Comparison of ENCODE assay signal across 1 cellular context in genomic region chr1:79262745-79263258, GRCh38.
TF ChIP-seq lines count a peak whose summit lies in the region.

No MANE protein-coding gene starts in this region.

TF ChIP-seq in GM23338, 12 proteins besides CTCF, POLR2A, EP300 and RAD21 (continued from another document):
- TF ChIP-seq ZNF462 (CRISPR knock-in tag; IDR thresholded peaks at IDR 0.05), result peak; percentile 80
- no peak for TF ChIP-seq STAT1 (IDR thresholded peaks at IDR 0.05; ENCODE audit: unreplicated experiment)
- no peak for TF ChIP-seq ETS1 (IDR thresholded peaks at IDR 0.05)
- TF ChIP-seq ZNF114 (CRISPR knock-in tag; IDR thresholded peaks at IDR 0.05), result no peak
- TF ChIP-seq EZH2 (IDR thresholded peaks at IDR 0.05; ENCODE audit: low read depth, unreplicated experiment), result no peak
- TF ChIP-seq NANOG (IDR thresholded peaks at IDR 0.05; ENCODE audit: borderline replicate concordance), result peak; percentile 85
- TF ChIP-seq, protein P1, sequence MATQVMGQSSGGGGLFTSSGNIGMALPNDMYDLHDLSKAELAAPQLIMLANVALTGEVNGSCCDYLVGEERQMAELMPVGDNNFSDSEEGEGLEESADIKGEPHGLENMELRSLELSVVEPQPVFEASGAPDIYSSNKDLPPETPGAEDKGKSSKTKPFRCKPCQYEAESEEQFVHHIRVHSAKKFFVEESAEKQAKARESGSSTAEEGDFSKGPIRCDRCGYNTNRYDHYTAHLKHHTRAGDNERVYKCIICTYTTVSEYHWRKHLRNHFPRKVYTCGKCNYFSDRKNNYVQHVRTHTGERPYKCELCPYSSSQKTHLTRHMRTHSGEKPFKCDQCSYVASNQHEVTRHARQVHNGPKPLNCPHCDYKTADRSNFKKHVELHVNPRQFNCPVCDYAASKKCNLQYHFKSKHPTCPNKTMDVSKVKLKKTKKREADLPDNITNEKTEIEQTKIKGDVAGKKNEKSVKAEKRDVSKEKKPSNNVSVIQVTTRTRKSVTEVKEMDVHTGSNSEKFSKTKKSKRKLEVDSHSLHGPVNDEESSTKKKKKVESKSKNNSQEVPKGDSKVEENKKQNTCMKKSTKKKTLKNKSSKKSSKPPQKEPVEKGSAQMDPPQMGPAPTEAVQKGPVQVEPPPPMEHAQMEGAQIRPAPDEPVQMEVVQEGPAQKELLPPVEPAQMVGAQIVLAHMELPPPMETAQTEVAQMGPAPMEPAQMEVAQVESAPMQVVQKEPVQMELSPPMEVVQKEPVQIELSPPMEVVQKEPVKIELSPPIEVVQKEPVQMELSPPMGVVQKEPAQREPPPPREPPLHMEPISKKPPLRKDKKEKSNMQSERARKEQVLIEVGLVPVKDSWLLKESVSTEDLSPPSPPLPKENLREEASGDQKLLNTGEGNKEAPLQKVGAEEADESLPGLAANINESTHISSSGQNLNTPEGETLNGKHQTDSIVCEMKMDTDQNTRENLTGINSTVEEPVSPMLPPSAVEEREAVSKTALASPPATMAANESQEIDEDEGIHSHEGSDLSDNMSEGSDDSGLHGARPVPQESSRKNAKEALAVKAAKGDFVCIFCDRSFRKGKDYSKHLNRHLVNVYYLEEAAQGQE (IDR thresholded peaks at IDR 0.05; ENCODE audit: unreplicated experiment), result no peak
- TF ChIP-seq CREB1 (CRISPR knock-in tag; IDR thresholded peaks at IDR 0.05; ENCODE audit: low read depth), result 0 out of 2 replicates have a peak, but pooled peaks have one; percentile 27
